Comparison of ENCODE assay signal across 1 cellular context in the genomic region with DNA sequence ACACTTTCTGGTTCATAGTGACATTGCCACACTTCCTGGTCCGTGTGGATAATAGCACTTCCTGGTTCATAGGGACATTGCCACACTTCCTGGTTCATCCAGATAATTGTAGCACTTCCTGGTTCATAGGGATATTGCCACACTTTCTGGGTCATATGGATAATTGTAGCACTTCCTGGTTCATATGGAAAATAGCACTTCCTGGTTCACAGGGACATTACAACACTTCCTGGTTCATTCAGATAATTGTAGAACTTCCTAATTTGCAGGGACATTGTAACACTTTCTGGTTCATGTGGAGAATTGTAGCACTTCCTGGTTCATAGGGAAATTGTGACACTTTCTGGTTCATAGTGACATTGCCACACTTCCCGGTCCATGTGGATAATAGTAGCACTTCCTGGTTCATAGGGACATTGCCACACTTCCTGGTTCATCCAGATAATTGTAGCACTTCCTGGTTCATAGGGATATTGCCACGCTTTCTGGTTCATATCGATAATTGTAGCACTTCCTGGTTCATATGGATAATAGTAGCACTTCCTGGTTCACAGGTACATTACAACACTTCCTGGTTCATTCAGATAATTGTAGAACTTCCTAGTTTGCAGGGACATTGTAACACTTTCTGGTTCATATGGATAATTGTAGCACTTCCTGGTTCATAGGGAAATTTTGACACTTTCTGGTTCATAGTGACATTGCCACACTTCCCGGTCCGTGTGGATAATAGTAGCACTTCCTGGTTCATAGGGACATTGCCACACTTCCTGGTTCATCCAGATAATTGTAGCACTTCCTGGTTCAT.
TF ChIP-seq lines count a peak whose summit lies in the region.

No MANE protein-coding gene starts in this region.

TF ChIP-seq in HEK293T, 16 proteins besides CTCF, POLR2A, EP300 and RAD21:
- TF ChIP-seq, protein P1, sequence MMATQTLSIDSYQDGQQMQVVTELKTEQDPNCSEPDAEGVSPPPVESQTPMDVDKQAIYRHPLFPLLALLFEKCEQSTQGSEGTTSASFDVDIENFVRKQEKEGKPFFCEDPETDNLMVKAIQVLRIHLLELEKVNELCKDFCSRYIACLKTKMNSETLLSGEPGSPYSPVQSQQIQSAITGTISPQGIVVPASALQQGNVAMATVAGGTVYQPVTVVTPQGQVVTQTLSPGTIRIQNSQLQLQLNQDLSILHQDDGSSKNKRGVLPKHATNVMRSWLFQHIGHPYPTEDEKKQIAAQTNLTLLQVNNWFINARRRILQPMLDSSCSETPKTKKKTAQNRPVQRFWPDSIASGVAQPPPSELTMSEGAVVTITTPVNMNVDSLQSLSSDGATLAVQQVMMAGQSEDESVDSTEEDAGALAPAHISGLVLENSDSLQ (IDR thresholded peaks at IDR 0.05) = 0 out of 2 replicates have a peak, but pooled peaks have one; percentile 1
- TF ChIP-seq ELF4 (IDR thresholded peaks at IDR 0.05) = peak; percentile 91
